Comparison of ENCODE assay signal across 8 cellular contexts in the genomic region with DNA sequence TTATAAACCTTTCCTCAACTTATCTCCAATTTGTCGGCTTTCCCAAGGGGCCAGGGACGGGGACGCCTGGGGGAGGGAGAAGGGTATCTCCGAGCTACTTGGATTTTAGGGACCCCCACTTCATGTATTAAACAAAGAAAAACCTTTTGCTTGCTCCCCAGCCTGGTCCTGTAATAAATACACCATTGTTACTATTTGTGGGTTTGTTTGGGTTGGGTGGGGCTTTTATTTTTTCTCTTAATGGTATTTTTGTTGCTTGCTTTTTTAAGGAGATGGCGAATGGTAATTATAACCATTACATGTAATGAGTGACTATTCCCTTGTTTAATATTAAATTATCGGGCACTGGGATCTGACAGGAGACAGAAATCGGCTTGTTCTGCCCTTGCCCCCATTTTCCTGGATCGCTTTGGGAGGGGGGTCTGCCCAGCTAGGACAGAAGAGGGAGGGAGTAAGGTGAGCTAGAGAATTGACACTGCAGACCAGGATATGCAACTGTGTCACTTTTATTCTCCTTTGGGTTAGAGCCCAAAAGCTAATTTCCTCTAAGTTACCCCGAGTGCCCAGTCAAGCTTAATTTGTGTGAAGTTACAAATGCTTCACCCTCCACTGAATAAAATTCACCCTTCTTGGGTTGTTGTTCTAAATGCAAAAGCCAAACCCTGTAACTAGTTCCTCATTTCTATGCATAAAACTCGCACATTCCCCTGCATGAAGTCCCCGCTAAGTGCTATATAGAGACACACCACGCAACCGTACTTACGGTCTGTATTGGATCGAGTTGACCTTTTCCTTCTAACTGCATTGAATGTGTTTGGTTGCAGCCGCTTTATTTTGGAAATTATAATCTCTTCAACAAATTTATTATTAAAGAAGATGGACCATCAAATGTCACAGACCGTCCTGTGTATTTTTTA. TPM values are rescaled to one million over a fixed set of nuclear protein-coding genes. Genes with fewer than 3 reads are reported as not detected.
DNase-seq lines count a peak whose midpoint lies in the region; ATAC-seq, FAIRE-seq and TF ChIP-seq lines count a peak whose summit lies in the region.

No MANE protein-coding gene starts in this region.

- ATAC-seq in GM21528 (IDR thresholded peaks at IDR 0.05; ENCODE audit: low FRiP score, unreplicated experiment) (peak; percentile 73), WTC11 (no peak), right cardiac atrium (peak; percentile 8 to 22)

- intact Hi-C loops in right cardiac atrium (cut with DNase I) = loop anchor here (5.0 to 10.0 kb wide), 4 partner anchors 93 to 159 kb away; no protein-coding TSS in a partner anchor
- intact Hi-C loops in activated T-helper 1 cell treated with anti-CD3 and anti-CD28 coated beads, Interleukin-12 subunit alpha, Interleukin-12 subunit beta, Interleukin-2, Interleukin-4 antibody, amounts not matched to agents 30 ng/mL and 10 ng/mL and 1 ng/mL, durations not matched to agents 14 hours and 24 hours and 36 hours (cut with micrococcal nuclease) = no loop called here

- H3K9me3 ChIP-seq in right cardiac atrium (ENCODE audit: control insufficient read depth, low read length) (no peaks in the 10 kb centered on the region), skeletal muscle tissue (ENCODE audit: control insufficient read depth in 3 of 3, low read length in 3 of 3) (no peaks in the 10 kb centered on the region)

- POLR2A ChIA-PET in WTC11 (lab: Charles Lee) = interaction anchor here (0.6 to 2.2 kb wide), 10 partner anchors 10 to 937 kb away, joined by 3 to 27 read pairs (median 4); no protein-coding TSS in a partner anchor

- DNase-seq in DMS53 treated with DMSO at 0.1 percent for 48 hours (lab: John Stamatoyannopoulos, UW; ENCODE audit: unreplicated experiment) (peak; percentile 41), WTC11 (ENCODE audit: low spot score) (no peak), right cardiac atrium (no peak), D721Med (ENCODE audit: insufficient read length, low spot score) (no peak)
- DNase-seq in activated T-helper 1 cell treated with anti-CD3 and anti-CD28 coated beads, Interleukin-12 subunit alpha, Interleukin-12 subunit beta, Interleukin-2, Interleukin-4 antibody, amounts not matched to agents 30 ng/mL and 10 ng/mL and 1 ng/mL, durations not matched to agents 14 hours and 24 hours and 36 hours (ENCODE audit: low spot score) = no peak

- H3K27ac ChIP-seq in right cardiac atrium (ENCODE audit: low read length) = peak overlapping the region; percentile 98
- peak overlapping the region; percentile 95 for H3K27ac ChIP-seq in skeletal muscle tissue (ENCODE audit: low read depth, low read length)

- H3K36me3 ChIP-seq in skeletal muscle tissue (ENCODE audit: control insufficient read depth in 3 of 3, insufficient read depth in 3 of 3, low read length in 3 of 3) = no peaks in the 10 kb centered on the region

- H3K9ac ChIP-seq in skeletal muscle tissue (ENCODE audit: low read depth in 1 of 3, low read length in 3 of 3) = peak overlapping the region; percentile 81 to 96 (median 87)

- CTCF ChIA-PET in WTC11 (lab: Charles Lee) = interaction anchor here (0.6 to 3.0 kb wide), 10 partner anchors 9 to 1088 kb away, joined by 3 to 18 read pairs (median 4); no protein-coding TSS in a partner anchor

- no peaks in the 10 kb centered on the region for H3K4me1 ChIP-seq in right cardiac atrium (ENCODE audit: control insufficient read depth, insufficient read depth, low read length)
- peaks cover 9 to 28% (median 24%) of the 10 kb centered on the region in 3 donors for H3K4me1 ChIP-seq in skeletal muscle tissue (ENCODE audit: control insufficient read depth in 3 of 3, insufficient read depth in 3 of 3, low read length in 3 of 3)

- H3K27me3 ChIP-seq in right cardiac atrium (ENCODE audit: control insufficient read depth, insufficient read depth) (no peaks in the 10 kb centered on the region), skeletal muscle tissue (ENCODE audit: control insufficient read depth in 3 of 3, insufficient read depth in 3 of 3, low read length in 3 of 3) (no peaks in the 10 kb centered on the region)

- H3K27ac Mint-ChIP-seq in IgD-negative memory B cell (peak overlapping the region in 2 of 3 donors; percentile 93 to 97), WTC11 (peak overlapping the region; percentile 98)
- no peak overlapping the region for H3K27ac Mint-ChIP-seq in activated T-helper 1 cell treated with anti-CD3 and anti-CD28 coated beads, Interleukin-12 subunit alpha, Interleukin-12 subunit beta, Interleukin-2, Interleukin-4 antibody, amounts not matched to agents 30 ng/mL and 10 ng/mL and 1 ng/mL, durations not matched to agents 14 hours and 24 hours and 36 hours

- H3K27me3 Mint-ChIP-seq in IgD-negative memory B cell (peaks cover 12% of the 10 kb centered on the region), WTC11 (ENCODE audit: low read depth) (no peaks in the 10 kb centered on the region)
- H3K27me3 Mint-ChIP-seq in activated T-helper 1 cell treated with anti-CD3 and anti-CD28 coated beads, Interleukin-12 subunit alpha, Interleukin-12 subunit beta, Interleukin-2, Interleukin-4 antibody, amounts not matched to agents 30 ng/mL and 10 ng/mL and 1 ng/mL, durations not matched to agents 14 hours and 24 hours and 36 hours (ENCODE audit: insufficient read depth) = peaks cover 48% of the 10 kb centered on the region

- peak overlapping the region in 1 of 4 donors; percentile 96 for H3K4me3 Mint-ChIP-seq in IgD-negative memory B cell
- no peak overlapping the region for H3K4me3 Mint-ChIP-seq in WTC11
- H3K4me3 Mint-ChIP-seq in activated T-helper 1 cell treated with anti-CD3 and anti-CD28 coated beads, Interleukin-12 subunit alpha, Interleukin-12 subunit beta, Interleukin-2, Interleukin-4 antibody, amounts not matched to agents 30 ng/mL and 10 ng/mL and 1 ng/mL, durations not matched to agents 14 hours and 24 hours and 36 hours = no peak overlapping the region

- H3K36me3 Mint-ChIP-seq in IgD-negative memory B cell (no peaks in the 10 kb centered on the region), WTC11 (no peaks in the 10 kb centered on the region)
- no peaks in the 10 kb centered on the region for H3K36me3 Mint-ChIP-seq in activated T-helper 1 cell treated with anti-CD3 and anti-CD28 coated beads, Interleukin-12 subunit alpha, Interleukin-12 subunit beta, Interleukin-2, Interleukin-4 antibody, amounts not matched to agents 30 ng/mL and 10 ng/mL and 1 ng/mL, durations not matched to agents 14 hours and 24 hours and 36 hours (ENCODE audit: low read depth)

- FAIRE-seq in D721Med (lab: Jason Lieb, UNC) = no peak

- under 1% methylated on average over 17 of the region's 17 CpGs for WGBS in right cardiac atrium

- H3K9me3 Mint-ChIP-seq in IgD-negative memory B cell = peaks cover 0 to 2% (median 0%) of the 10 kb centered on the region in 3 donors
- no peaks in the 10 kb centered on the region for H3K9me3 Mint-ChIP-seq in WTC11
- no peaks in the 10 kb centered on the region for H3K9me3 Mint-ChIP-seq in activated T-helper 1 cell treated with anti-CD3 and anti-CD28 coated beads, Interleukin-12 subunit alpha, Interleukin-12 subunit beta, Interleukin-2, Interleukin-4 antibody, amounts not matched to agents 30 ng/mL and 10 ng/mL and 1 ng/mL, durations not matched to agents 14 hours and 24 hours and 36 hours

- H3K4me1 Mint-ChIP-seq in IgD-negative memory B cell (peaks cover 12 to 32% (median 18%) of the 10 kb centered on the region in 3 donors), WTC11 (peaks cover 31% of the 10 kb centered on the region)
- peaks cover 6% of the 10 kb centered on the region for H3K4me1 Mint-ChIP-seq in activated T-helper 1 cell treated with anti-CD3 and anti-CD28 coated beads, Interleukin-12 subunit alpha, Interleukin-12 subunit beta, Interleukin-2, Interleukin-4 antibody, amounts not matched to agents 30 ng/mL and 10 ng/mL and 1 ng/mL, durations not matched to agents 14 hours and 24 hours and 36 hours (ENCODE audit: low read depth)

- peak overlapping the region; percentile 85 for H3K4me3 ChIP-seq in right cardiac atrium (ENCODE audit: low read length)
- peak overlapping the region; percentile 74 to 87 (median 80) for H3K4me3 ChIP-seq in skeletal muscle tissue (ENCODE audit: low read length in 3 of 3)

- TF ChIP-seq CTCF in WTC11 (IDR thresholded peaks at IDR 0.05) = no peak
- TF ChIP-seq CTCF in D721Med (IDR thresholded peaks at IDR 0.05; ENCODE audit: insufficient read depth, missing control alignments) = no peak

TF ChIP-seq in WTC11, 78 proteins besides CTCF, POLR2A, EP300 and RAD21:
- TF ChIP-seq CBFB (CRISPR knock-in tag; IDR thresholded peaks at IDR 0.05; ENCODE audit: low read depth) (no peak), TP53 (CRISPR knock-in tag; IDR thresholded peaks at IDR 0.05) (0 out of 2 replicates have a peak, but pooled peaks have one; percentile 37)
- TF ChIP-seq, protein P1, sequence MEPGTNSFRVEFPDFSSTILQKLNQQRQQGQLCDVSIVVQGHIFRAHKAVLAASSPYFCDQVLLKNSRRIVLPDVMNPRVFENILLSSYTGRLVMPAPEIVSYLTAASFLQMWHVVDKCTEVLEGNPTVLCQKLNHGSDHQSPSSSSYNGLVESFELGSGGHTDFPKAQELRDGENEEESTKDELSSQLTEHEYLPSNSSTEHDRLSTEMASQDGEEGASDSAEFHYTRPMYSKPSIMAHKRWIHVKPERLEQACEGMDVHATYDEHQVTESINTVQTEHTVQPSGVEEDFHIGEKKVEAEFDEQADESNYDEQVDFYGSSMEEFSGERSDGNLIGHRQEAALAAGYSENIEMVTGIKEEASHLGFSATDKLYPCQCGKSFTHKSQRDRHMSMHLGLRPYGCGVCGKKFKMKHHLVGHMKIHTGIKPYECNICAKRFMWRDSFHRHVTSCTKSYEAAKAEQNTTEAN (CRISPR knock-in tag; IDR thresholded peaks at IDR 0.05) = 0 out of 2 replicates have a peak, but pooled peaks have one; percentile 17
TF ChIP-seq in WTC11: peak in this region for 2.

RNA-seq across cellular contexts. Expression of a gene that starts 1.6 kb away (rescaled TPM):
- polyA plus RNA-seq in IgD-negative memory B cell = 6.4 TPM
- total RNA-seq in WTC11 (2021) = 40.6 to 44.4 TPM (median 43.8 TPM) in 3 replicates
- total RNA-seq in right cardiac atrium = 10 to 100 TPM; 31.1 to 43.7 (median 41.2) TPM
- polyA plus RNA-seq in right cardiac atrium = 16.4 TPM
- 31.3 TPM for total RNA-seq in skeletal muscle tissue
- not detected in 2 replicates for total RNA-seq in activated T-helper 1 cell treated with anti-CD3 and anti-CD28 coated beads, Interleukin-12 subunit alpha, Interleukin-12 subunit beta, Interleukin-2, Interleukin-4 antibody, amounts not matched to agents 30 ng/mL and 10 ng/mL and 1 ng/mL, durations not matched to agents 14 hours and 24 hours and 36 hours

Comparison
In these comparisons a context has a peak if more than half of its experiments do, and no peak if none do; other contexts are left out.
1. RNA of a gene that starts 1.6 kb away (total RNA-seq): 31.1 to 43.7 TPM in right cardiac atrium, 40.6 to 44.4 TPM in WTC11 and 31.3 TPM in skeletal muscle tissue (single experiment); not detected in activated T-helper 1 cell treated with anti-CD3 and anti-CD28 coated beads, Interleukin-12 subunit alpha, Interleukin-12 subunit beta, Interleukin-2, Interleukin-4 antibody, amounts not matched to agents 30 ng/mL and 10 ng/mL and 1 ng/mL, durations not matched to agents 14 hours and 24 hours and 36 hours; every median in the first group is over 10 times any median in the second.